Comparison of ENCODE assay signal across 8 cellular contexts in genomic region chr3:69410301-69410700, GRCh38. TPM values are rescaled to one million over a fixed set of nuclear protein-coding genes. Genes with fewer than 3 reads are reported as not detected.
A peak's percentile ranks its signal among the peaks of the same experiment; 100 is the strongest.
DNase-seq lines count a peak whose midpoint lies in the region; ATAC-seq, FAIRE-seq and TF ChIP-seq lines count a peak whose summit lies in the region.

No MANE protein-coding gene starts in this region.

- no peak overlapping the region for H3K4me2 ChIP-seq in osteoblast (ENCODE audit: insufficient read depth, low read length)

- no peak overlapping the region for H2AFZ ChIP-seq in osteoblast (ENCODE audit: low read length)

- CTCF ChIA-PET in Caco-2 (lab: Charles Lee), result interaction anchor here (1.0 to 2.6 kb wide), 6 partner anchors 15 to 248 kb away, joined by 3 to 12 read pairs (median 6); partner anchors contain the start of gene FRMD4B

- no peaks in the 10 kb centered on the region for H3K27me3 ChIP-seq in Caco-2 (replicated peaks; ENCODE audit: control insufficient read depth, insufficient read depth, low read length)
- H3K27me3 ChIP-seq in osteoblast (ENCODE audit: insufficient read depth, low read length), result no peaks in the 10 kb centered on the region
- no peaks in the 10 kb centered on the region for H3K27me3 ChIP-seq in transverse colon

- no peak overlapping the region for H3K27ac ChIP-seq in osteoblast (ENCODE audit: low read depth, low read length)
- peak overlapping the region in 1 of 4 donors; percentile 41 for H3K27ac ChIP-seq in transverse colon

- no peaks in the 10 kb centered on the region for H3K9me3 Mint-ChIP-seq in Caco-2 (ENCODE audit: unreplicated experiment)

- POLR2A ChIA-PET in Caco-2 (lab: Charles Lee), result no interaction called here

- in situ Hi-C loops in transverse colon (cut with MboI; ENCODE audit: low pct_ligation_motif_present in 1 of 4, low pct_unique_long_range_greater_than_20kb in 1 of 4, low sequenced_read_pairs in 3 of 4), result loop anchor here in 2 of 4 donors (10.0 to 25.0 kb wide), 3 partner anchors 98 to 256 kb away; no protein-coding TSS in a partner anchor

- no peak for FAIRE-seq in RCC 7860 (lab: Jason Lieb, UNC)

- H3K36me3 ChIP-seq in Caco-2 (ENCODE audit: control insufficient read depth, insufficient read depth, low read length), result no peaks in the 10 kb centered on the region
- H3K36me3 ChIP-seq in osteoblast (ENCODE audit: insufficient read depth, low read length), result no peaks in the 10 kb centered on the region
- no peaks in the 10 kb centered on the region for H3K36me3 ChIP-seq in transverse colon

- BruUV-seq in Caco-2 (replicated peaks; lab: Mats Ljungman, UMichigan), result no TSS peak

- H3K27me3 Mint-ChIP-seq in Caco-2 (ENCODE audit: insufficient read depth, unreplicated experiment), result no peaks in the 10 kb centered on the region

- H3K4me3 Mint-ChIP-seq in Caco-2 (ENCODE audit: unreplicated experiment), result peak overlapping the region; percentile 8

- 17 to 27% methylated on average over 6 to 8 of the region's 8 CpGs for WGBS in transverse colon (ENCODE audit: low coverage in 1 of 2), 2 donors

- ATAC-seq in GM19438 (IDR thresholded peaks at IDR 0.05; ENCODE audit: low read depth, unreplicated experiment) (peak; percentile 99), HG03460 (IDR thresholded peaks at IDR 0.05; ENCODE audit: unreplicated experiment) (peak; percentile 98)

- H3K9me3 ChIP-seq in Caco-2 (peaks cover 1% of the 10 kb centered on the region), osteoblast (ENCODE audit: low read depth, low read length) (peaks cover under 1% of the 10 kb centered on the region), transverse colon (peaks cover under 1 to 1% of the 10 kb centered on the region in 2 donors)

- H3K79me2 ChIP-seq in osteoblast (ENCODE audit: insufficient read depth, low read length), result no peaks in the 10 kb centered on the region

- H3K27ac Mint-ChIP-seq in Caco-2 (ENCODE audit: unreplicated experiment), result no peak overlapping the region

- DNase-seq in Caco-2 (peak; percentile 71 to 76), RCC 7860 (ENCODE audit: low spot score) (peak; percentile 39), fibroblast of pulmonary artery (ENCODE audit: low read depth) (peak; percentile 75), osteoblast (ENCODE audit: insufficient read length, low spot score, missing footprints) (peak; percentile 61), transverse colon (peak; percentile 80)
- DNase-seq in activated T-cell treated with anti-CD3 and anti-CD28 coated beads, Interleukin-2, amount 50 U/mL, for 48 hours, result peak; percentile 77 to 79

- TF ChIP-seq CTCF in Caco-2 (IDR thresholded peaks at IDR 0.05; ENCODE audit: insufficient read depth in 1 of 2, low read depth in 1 of 2, low read length in 1 of 2, severe bottlenecking in 1 of 2, unreplicated experiment in 1 of 2) (peak; percentile 72 to 88), fibroblast of pulmonary artery (IDR thresholded peaks at IDR 0.05; ENCODE audit: low read length, missing control alignments) (peak; percentile 94), osteoblast (IDR thresholded peaks at IDR 0.05; ENCODE audit: extremely low read depth, low read depth, low read length) (peak; percentile 87), transverse colon (IDR thresholded peaks at IDR 0.05) (peak; percentile 72 to 81 (median 79))

- no peaks in the 10 kb centered on the region for H3K4me1 ChIP-seq in Caco-2
- peaks cover 13% of the 10 kb centered on the region for H3K4me1 ChIP-seq in osteoblast (ENCODE audit: insufficient read depth, low read length)
- no peaks in the 10 kb centered on the region for H3K4me1 ChIP-seq in transverse colon

- no peaks in the 10 kb centered on the region for H3K4me1 Mint-ChIP-seq in Caco-2 (ENCODE audit: low read depth, unreplicated experiment)

- no peak for TF ChIP-seq POLR2A in transverse colon (IDR thresholded peaks at IDR 0.05)

- intact Hi-C loops in Caco-2 (cut with micrococcal nuclease; ENCODE audit: unreplicated experiment), result loop anchor here (1.0 kb wide), 3 partner anchors 86 to 249 kb away; no protein-coding TSS in a partner anchor
- intact Hi-C loops in transverse colon (cut with DNase I; ENCODE audit: low total_unique reads), result no loop called here

- no peaks in the 10 kb centered on the region for H3K36me3 Mint-ChIP-seq in Caco-2 (ENCODE audit: insufficient read depth, unreplicated experiment)

- TF ChIP-seq EP300 in transverse colon (IDR thresholded peaks at IDR 0.05; ENCODE audit: low read depth), result no peak

- H4K20me1 ChIP-seq in osteoblast (ENCODE audit: insufficient read depth, low read length), result no peaks in the 10 kb centered on the region

- H3K4me3 ChIP-seq in Caco-2 (ENCODE audit: low read depth, low read length), result no peak overlapping the region
- H3K4me3 ChIP-seq in fibroblast of pulmonary artery (replicated peaks; ENCODE audit: low read depth, low read length), result no peak overlapping the region
- H3K4me3 ChIP-seq in osteoblast (ENCODE audit: insufficient read depth, low read length), result no peak overlapping the region
- H3K4me3 ChIP-seq in transverse colon, result no peak overlapping the region

RNA-seq across cellular contexts. Expression of gene FRMD4B, which starts 24.4 kb away (rescaled TPM):
- total RNA-seq in Caco-2 (2022), result 43.2 and 47.5 TPM in 2 replicates
- total RNA-seq in osteoblast, result 0.72 and 0.88 TPM in 2 replicates
- 10 to 100 TPM; 15.5 to 36.7 (median 26.0) TPM for total RNA-seq in transverse colon
